1 cellular context compared by ENCODE assay signal in the genomic region with DNA sequence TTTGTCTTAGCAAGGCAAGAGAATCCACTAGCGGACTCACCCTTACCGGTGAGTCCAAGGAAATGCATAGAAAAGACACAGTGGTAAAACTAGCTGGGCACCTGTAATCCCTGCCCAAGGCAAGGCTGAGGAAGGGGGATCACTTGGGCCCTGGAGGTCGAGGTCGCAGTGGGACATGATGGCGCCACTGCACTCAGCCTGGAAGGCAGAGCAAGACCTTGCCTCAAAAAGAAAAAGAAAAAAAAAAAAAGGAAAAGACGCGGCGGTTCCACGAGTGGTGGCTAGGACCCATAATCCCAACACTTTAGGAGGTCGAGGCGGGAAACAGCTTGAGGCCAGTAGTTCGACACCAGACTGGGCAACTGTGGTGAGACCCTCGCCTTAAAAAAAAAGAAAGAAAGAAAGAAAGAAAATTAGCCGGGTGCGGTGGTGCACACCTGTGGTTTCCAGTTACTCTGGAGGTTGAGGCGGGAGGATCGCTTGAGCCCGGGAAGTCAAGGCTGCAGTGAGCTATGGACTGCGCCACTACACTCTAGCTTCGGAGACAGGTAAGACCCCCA.
A peak's percentile ranks its signal among the peaks of the same experiment; 100 is the strongest.
TF ChIP-seq lines count a peak whose summit lies in the region.

No MANE protein-coding gene starts in this region.

TF ChIP-seq in K562, 482 proteins besides CTCF, POLR2A, EP300 and RAD21:
- TF ChIP-seq, protein P1, sequence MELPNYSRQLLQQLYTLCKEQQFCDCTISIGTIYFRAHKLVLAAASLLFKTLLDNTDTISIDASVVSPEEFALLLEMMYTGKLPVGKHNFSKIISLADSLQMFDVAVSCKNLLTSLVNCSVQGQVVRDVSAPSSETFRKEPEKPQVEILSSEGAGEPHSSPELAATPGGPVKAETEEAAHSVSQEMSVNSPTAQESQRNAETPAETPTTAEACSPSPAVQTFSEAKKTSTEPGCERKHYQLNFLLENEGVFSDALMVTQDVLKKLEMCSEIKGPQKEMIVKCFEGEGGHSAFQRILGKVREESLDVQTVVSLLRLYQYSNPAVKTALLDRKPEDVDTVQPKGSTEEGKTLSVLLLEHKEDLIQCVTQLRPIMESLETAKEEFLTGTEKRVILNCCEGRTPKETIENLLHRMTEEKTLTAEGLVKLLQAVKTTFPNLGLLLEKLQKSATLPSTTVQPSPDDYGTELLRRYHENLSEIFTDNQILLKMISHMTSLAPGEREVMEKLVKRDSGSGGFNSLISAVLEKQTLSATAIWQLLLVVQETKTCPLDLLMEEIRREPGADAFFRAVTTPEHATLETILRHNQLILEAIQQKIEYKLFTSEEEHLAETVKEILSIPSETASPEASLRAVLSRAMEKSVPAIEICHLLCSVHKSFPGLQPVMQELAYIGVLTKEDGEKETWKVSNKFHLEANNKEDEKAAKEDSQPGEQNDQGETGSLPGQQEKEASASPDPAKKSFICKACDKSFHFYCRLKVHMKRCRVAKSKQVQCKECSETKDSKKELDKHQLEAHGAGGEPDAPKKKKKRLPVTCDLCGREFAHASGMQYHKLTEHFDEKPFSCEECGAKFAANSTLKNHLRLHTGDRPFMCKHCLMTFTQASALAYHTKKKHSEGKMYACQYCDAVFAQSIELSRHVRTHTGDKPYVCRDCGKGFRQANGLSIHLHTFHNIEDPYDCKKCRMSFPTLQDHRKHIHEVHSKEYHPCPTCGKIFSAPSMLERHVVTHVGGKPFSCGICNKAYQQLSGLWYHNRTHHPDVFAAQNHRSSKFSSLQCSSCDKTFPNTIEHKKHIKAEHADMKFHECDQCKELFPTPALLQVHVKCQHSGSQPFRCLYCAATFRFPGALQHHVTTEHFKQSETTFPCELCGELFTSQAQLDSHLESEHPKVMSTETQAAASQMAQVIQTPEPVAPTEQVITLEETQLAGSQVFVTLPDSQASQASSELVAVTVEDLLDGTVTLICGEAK (IDR thresholded peaks at IDR 0.05) = no peak
- TF ChIP-seq, protein P1 (CRISPR knock-in tag; IDR thresholded peaks at IDR 0.05) = no peak
- TF ChIP-seq ESRRA (IDR thresholded peaks at IDR 0.05; ENCODE audit: borderline replicate concordance, low read depth) = no peak
- no peak for TF ChIP-seq ZNF764 (CRISPR knock-in tag; IDR thresholded peaks at IDR 0.05; ENCODE audit: low read depth)
- TF ChIP-seq CCAR2 (IDR thresholded peaks at IDR 0.05; ENCODE audit: low read depth, low read length) = no peak
- no peak for TF ChIP-seq ZNF354B (CRISPR knock-in tag; IDR thresholded peaks at IDR 0.05)
- TF ChIP-seq SUPT5H (IDR thresholded peaks at IDR 0.05) = 0 out of 2 replicates have a peak, but pooled peaks have one; percentile 3
- TF ChIP-seq, protein P2, sequence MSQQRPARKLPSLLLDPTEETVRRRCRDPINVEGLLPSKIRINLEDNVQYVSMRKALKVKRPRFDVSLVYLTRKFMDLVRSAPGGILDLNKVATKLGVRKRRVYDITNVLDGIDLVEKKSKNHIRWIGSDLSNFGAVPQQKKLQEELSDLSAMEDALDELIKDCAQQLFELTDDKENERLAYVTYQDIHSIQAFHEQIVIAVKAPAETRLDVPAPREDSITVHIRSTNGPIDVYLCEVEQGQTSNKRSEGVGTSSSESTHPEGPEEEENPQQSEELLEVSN (IDR thresholded peaks at IDR 0.05; ENCODE audit: borderline replicate concordance in 1 of 2, extremely low read depth in 1 of 2, insufficient read depth in 1 of 2, insufficient read length in 1 of 2, low read depth in 1 of 2, low read length in 1 of 2, poor library complexity in 1 of 2, severe bottlenecking in 1 of 2) = peak in 1 of 2 experiments; percentile 63
TF ChIP-seq in K562: peak in this region for 2.
